In the genomic region with DNA sequence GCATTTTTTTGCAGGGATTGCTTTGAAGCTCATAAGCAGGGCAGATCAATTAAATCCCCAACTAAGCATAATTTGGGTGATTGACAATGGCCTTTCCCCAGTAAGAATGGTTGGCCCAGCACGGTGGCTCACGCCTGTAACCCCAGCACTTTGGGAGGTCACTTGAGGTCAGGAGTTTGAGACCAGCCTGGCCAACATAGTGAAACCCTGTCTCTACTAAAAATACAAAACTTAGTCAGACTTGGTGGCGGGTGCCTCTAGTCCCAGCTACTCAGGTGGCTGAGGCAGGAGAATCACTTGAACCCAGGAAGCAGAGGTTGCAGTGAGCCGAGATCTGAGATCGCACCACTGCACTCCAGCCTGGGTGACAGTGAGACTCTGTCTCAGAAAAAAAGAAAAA, we compare ENCODE assay signal across 2 cellular contexts. TPM values are rescaled to one million over a fixed set of nuclear protein-coding genes. Genes with fewer than 3 reads are reported as not detected.
"Had no signal": no experiment of that assay in that cellular context is flagged by ENCODE, and none has a peak within 500 bp of the region (broad histone marks: within the 10 kb centered on the region; RNA-seq: fewer than 3 reads in every experiment).

No MANE protein-coding gene starts in this region.

RNA-seq across cellular contexts. Expression of gene IL1RAPL1, which starts 58.9 kb away (rescaled TPM):
- total RNA-seq: GM23248, HFFc6 had no signal
- polyA plus RNA-seq: GM23248 had no signal
